Comparison of ENCODE assay signal across 9 cellular contexts in the genomic region with DNA sequence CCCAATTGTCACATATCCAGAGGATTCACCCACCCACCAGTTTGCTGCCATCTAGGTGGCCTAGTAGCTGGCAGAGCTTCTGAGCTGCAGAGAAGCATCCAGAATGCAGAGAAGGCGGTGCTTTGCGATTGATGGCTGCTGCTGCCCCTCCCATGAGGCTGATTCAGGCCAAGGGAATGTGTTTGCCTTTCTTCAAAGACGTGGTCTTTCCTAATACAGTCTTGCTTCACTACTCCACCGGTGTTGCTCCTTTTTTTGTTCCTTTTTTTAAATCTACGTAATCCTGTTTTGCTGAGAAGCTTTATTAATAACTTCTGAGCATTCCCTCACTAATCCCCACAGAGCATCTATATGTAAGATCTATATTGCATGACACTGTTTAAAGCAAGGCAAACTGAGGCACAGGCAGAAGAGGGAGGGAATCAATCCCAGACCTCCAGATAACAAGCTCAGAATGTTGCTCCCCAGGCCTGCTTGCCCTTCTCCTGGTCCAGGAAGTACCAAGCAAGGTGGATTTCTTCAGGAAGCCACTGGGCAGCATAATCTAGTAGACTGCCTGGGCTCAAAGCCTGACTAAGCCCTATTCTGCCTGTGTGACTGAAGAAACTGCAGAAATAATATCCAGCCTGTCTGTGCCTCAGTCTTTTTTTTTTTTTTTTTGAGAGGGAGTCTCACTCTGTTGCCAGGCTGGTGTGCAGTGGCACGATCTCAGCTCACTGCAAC.
DNase-seq lines count a peak whose midpoint lies in the region; TF ChIP-seq lines count a peak whose summit lies in the region.
"Had no signal": no experiment of that assay in that cellular context is flagged by ENCODE, and none has a peak within 500 bp of the region (broad histone marks: within the 10 kb centered on the region; RNA-seq: fewer than 3 reads in every experiment).

No MANE protein-coding gene starts in this region.

- peak overlapping the region; percentile 75 to 80 for H3K27ac ChIP-seq in breast epithelium
- H3K27ac ChIP-seq in CD8-positive, alpha-beta memory T cell (ENCODE audit: low read depth, low read length) = no peak overlapping the region

- POLR2A ChIA-PET in CD8-positive, alpha-beta memory T cell (lab: Charles Lee) = no interaction called here

- no peaks in the 10 kb centered on the region for H3K9me3 ChIP-seq in breast epithelium
- H3K9me3 ChIP-seq in CD8-positive, alpha-beta memory T cell (ENCODE audit: low read length) = no peaks in the 10 kb centered on the region

- peaks cover 23% of the 10 kb centered on the region for H3K4me1 Mint-ChIP-seq in mesothelial cell of epicardium
- peaks cover 15 to 17% (median 16%) of the 10 kb centered on the region in 3 donors for H3K4me1 Mint-ChIP-seq in CD8-positive, alpha-beta memory T cell

- CTCF ChIA-PET in CD8-positive, alpha-beta memory T cell (lab: Charles Lee) = interaction anchor here (1.1 kb wide), 1 partner anchor 166 kb away, joined by 3 read pairs; no protein-coding TSS in a partner anchor

- no peaks in the 10 kb centered on the region for H3K27me3 ChIP-seq in breast epithelium
- no peaks in the 10 kb centered on the region for H3K27me3 ChIP-seq in CD8-positive, alpha-beta memory T cell (ENCODE audit: insufficient read depth, low read length, poor library complexity, severe bottlenecking)

- no peaks in the 10 kb centered on the region for H3K36me3 ChIP-seq in breast epithelium
- no peaks in the 10 kb centered on the region for H3K36me3 ChIP-seq in CD8-positive, alpha-beta memory T cell (ENCODE audit: insufficient read depth, low read length)

- H3K27ac Mint-ChIP-seq in mesothelial cell of epicardium = peak overlapping the region; percentile 96
- H3K27ac Mint-ChIP-seq in CD8-positive, alpha-beta memory T cell = no peak overlapping the region

- H3K9me3 Mint-ChIP-seq in mesothelial cell of epicardium = no peaks in the 10 kb centered on the region
- no peaks in the 10 kb centered on the region for H3K9me3 Mint-ChIP-seq in CD8-positive, alpha-beta memory T cell

- H3K27me3 Mint-ChIP-seq in mesothelial cell of epicardium (ENCODE audit: low read depth) = no peaks in the 10 kb centered on the region
- no peaks in the 10 kb centered on the region for H3K27me3 Mint-ChIP-seq in CD8-positive, alpha-beta memory T cell

- no peaks in the 10 kb centered on the region for H3K36me3 Mint-ChIP-seq in mesothelial cell of epicardium
- no peaks in the 10 kb centered on the region for H3K36me3 Mint-ChIP-seq in CD8-positive, alpha-beta memory T cell

- TF ChIP-seq CTCF in breast epithelium (IDR thresholded peaks at IDR 0.05) (no peak), mesothelial cell of epicardium (IDR thresholded peaks at IDR 0.05; ENCODE audit: unreplicated experiment) (no peak)

- no peaks in the 10 kb centered on the region for H3K4me1 ChIP-seq in breast epithelium
- H3K4me1 ChIP-seq in CD8-positive, alpha-beta memory T cell (ENCODE audit: insufficient read depth, low read length) = no peaks in the 10 kb centered on the region

- no peak overlapping the region for H3K4me3 Mint-ChIP-seq in mesothelial cell of epicardium
- no peak overlapping the region for H3K4me3 Mint-ChIP-seq in CD8-positive, alpha-beta memory T cell

- no peak overlapping the region for H3K4me3 ChIP-seq in breast epithelium
- H3K4me3 ChIP-seq in CD8-positive, alpha-beta memory T cell (ENCODE audit: low read length) = no peak overlapping the region

- peak; percentile 11 for DNase-seq in AG08396 (ENCODE audit: low spot score)
- DNase-seq in LoVo (ENCODE audit: low spot score) = peak; percentile 60
- peak in 1 of 2 donors; percentile 67 for DNase-seq in breast epithelium (ENCODE audit: low spot score in 2 of 2)
- peak in 1 of 2 experiments; percentile 30 for DNase-seq in mesothelial cell of epicardium (ENCODE audit: low spot score in 2 of 2, unreplicated experiment in 2 of 2)
- no peak for DNase-seq in RPMI8226
- DNase-seq in CD8-positive, alpha-beta memory T cell = no peak
- DNase-seq in activated CD8-positive, alpha-beta memory T cell treated with anti-CD3 and anti-CD28 coated beads, Interleukin-2, amount 50 U/mL, for 4 hours = no peak
- no peak for DNase-seq in NCI-H526 (lab: John Stamatoyannopoulos, UW)
- DNase-seq: DMS79 had no signal

- TF ChIP-seq POLR2A in breast epithelium (IDR thresholded peaks at IDR 0.05) = no peak

- intact Hi-C loops in breast epithelium (cut with DNase I; ENCODE audit: low total_unique reads) = no loop called here

Comparison
In these comparisons a context has a peak if more than half of its experiments do, and no peak if none do; other contexts are left out.
1. DNase-seq: peak in AG08396 (single experiment) and LoVo (single experiment); none in RPMI8226 (single experiment), CD8-positive, alpha-beta memory T cell (0 of 5), activated CD8-positive, alpha-beta memory T cell treated with anti-CD3 and anti-CD28 coated beads, Interleukin-2, amount 50 U/mL, for 4 hours (single experiment) and NCI-H526 (0 of 2).